In the genomic region with DNA sequence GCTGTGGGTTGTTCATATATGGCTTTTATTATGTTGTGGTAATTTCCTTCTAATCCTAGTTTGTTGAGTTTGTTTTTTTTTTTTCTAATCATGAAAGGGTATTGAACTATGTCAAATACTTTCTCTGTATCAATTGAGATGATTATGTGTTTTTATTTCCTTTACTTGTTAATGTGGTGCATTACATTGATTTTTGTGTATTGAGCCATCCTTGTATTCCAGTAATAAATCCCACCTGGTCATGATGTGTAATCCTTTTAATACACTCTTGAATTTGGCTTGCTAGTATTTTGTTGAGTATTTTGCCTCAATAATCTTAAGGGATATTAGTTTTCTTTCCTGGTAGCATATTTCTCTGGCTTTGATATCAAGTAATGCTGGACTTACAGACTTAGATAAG, we compare ENCODE assay signal across 10 cellular contexts.
"Had no signal": no experiment of that assay in that cellular context is flagged by ENCODE, and none has a peak within 500 bp of the region (broad histone marks: within the 10 kb centered on the region; RNA-seq: fewer than 3 reads in every experiment).

No MANE protein-coding gene starts in this region.

- H3K9me3 ChIP-seq: HAP-1 had no signal

- H3K9ac ChIP-seq: GM23248 had no signal

- ATAC-seq: GM23338, HCT116 had no signal

- H3K4me3 ChIP-seq: GM23248, GM23338, HAP-1 had no signal

- H3K4me3 Mint-ChIP-seq: GM23338, H9, HFFc6 had no signal

- H2AFZ ChIP-seq: GM23248, GM23338 had no signal

- H3K4me1 ChIP-seq: HAP-1 had no signal

- H3K9me3 Mint-ChIP-seq: GM23338 had no signal

- H3K36me3 ChIP-seq: HAP-1 had no signal

- H3K27ac ChIP-seq: GM23248 had no signal

- DNase-seq: GM23248, GOT3, H7, H9, HCEC 1CT, HFFc6 had no signal

- FAIRE-seq: H1 had no signal

- H3K4me2 ChIP-seq: GM23338 had no signal

- H3K27ac Mint-ChIP-seq: GM23338, H9, HFFc6 had no signal
